ENCODE assay signal across 10 cellular contexts in genomic region chr12:50533203-50533584, GRCh38. TPM values are rescaled to one million over a fixed set of nuclear protein-coding genes. Genes with fewer than 3 reads are reported as not detected.
A peak's percentile ranks its signal among the peaks of the same experiment; 100 is the strongest.
DNase-seq lines count a peak whose midpoint lies in the region; ATAC-seq, FAIRE-seq and TF ChIP-seq lines count a peak whose summit lies in the region.
"Had no signal": no experiment of that assay in that cellular context is flagged by ENCODE, and none has a peak within 500 bp of the region (broad histone marks: within the 10 kb centered on the region; RNA-seq: fewer than 3 reads in every experiment).

No MANE protein-coding gene starts in this region.

- H3K27ac Mint-ChIP-seq in MCF 10A (ENCODE audit: low read depth, unreplicated experiment) = no peak overlapping the region
- H3K27ac Mint-ChIP-seq in activated CD8-positive, alpha-beta T cell treated with anti-CD3 and anti-CD28 coated beads, Interleukin-2, amount 10 ng/mL, durations not matched to agents 7 days and 5 days = no peak overlapping the region
- no peak overlapping the region for H3K27ac Mint-ChIP-seq in activated CD4-positive, alpha-beta memory T cell treated with anti-CD3 and anti-CD28 coated beads for 36 hours

- TF ChIP-seq CTCF in breast epithelium (IDR thresholded peaks at IDR 0.05) (no peak), MCF 10A (IDR thresholded peaks at IDR 0.05; ENCODE audit: unreplicated experiment) (no peak), HepG2 (CRISPR knock-in tag; IDR thresholded peaks at IDR 0.05) (no peak), upper lobe of left lung (IDR thresholded peaks at IDR 0.05) (no peak)

- ATAC-seq in activated CD8-positive, alpha-beta T cell treated with anti-CD3 and anti-CD28 coated beads, Interleukin-2, amount 10 ng/mL, durations not matched to agents 7 days and 5 days = peak; percentile 20
- no peak for ATAC-seq in HepG2
- no peak for ATAC-seq in upper lobe of left lung (ENCODE audit: low FRiP score in 2 of 2)

- in situ Hi-C loops in HepG2 (cut with HindIII; ENCODE audit: extremely low pct_ligation_motif_present, low pct_unique_long_range_greater_than_20kb) = no loop called here

- no peaks in the 10 kb centered on the region for H4K20me1 ChIP-seq in HepG2 (ENCODE audit: insufficient read depth, low read length)

- H3K9ac ChIP-seq in HepG2 (ENCODE audit: insufficient read depth, low read depth, low read length) = peak overlapping the region; percentile 31; the same call in 1 of the 2 replicates

- 81% methylated on average over 2 of the region's 2 CpGs for WGBS in HepG2 (ENCODE audit: low lambda C conversion rate)
- 68% methylated on average over 2 of the region's 2 CpGs for WGBS in upper lobe of left lung, 2 donors

- no peak for TF ChIP-seq RAD21 in HepG2 (CRISPR knock-in tag; IDR thresholded peaks at IDR 0.05)

- CTCF ChIA-PET in MCF 10A (lab: Yijun Ruan, JAX) = interaction anchor here (0.6 to 0.7 kb wide), 3 partner anchors 49 to 1278 kb away, joined by 3 to 5 read pairs (median 3); no protein-coding TSS in a partner anchor
- CTCF ChIA-PET in activated CD8-positive, alpha-beta T cell treated with anti-CD3 and anti-CD28 coated beads, Interleukin-2, amount 10 ng/mL, durations not matched to agents 7 days and 5 days (lab: Charles Lee) = interaction anchor here (1.0 to 2.9 kb wide), 5 partner anchors 9 to 28 kb away, joined by 4 to 17 read pairs (median 9); partner anchors contain the start of gene DIP2B
- CTCF ChIA-PET in HepG2 (lab: Yijun Ruan, JAX; ENCODE audit: low intra/inter-chr PET ratio, low total read pairs) = no interaction called here
- CTCF ChIA-PET in activated CD4-positive, alpha-beta memory T cell treated with anti-CD3 and anti-CD28 coated beads for 36 hours (lab: Charles Lee) = interaction anchor here (0.7 to 2.5 kb wide), 5 partner anchors 9 to 105 kb away, joined by 3 to 8 read pairs (median 5); partner anchors contain the start of gene DIP2B

- no peaks in the 10 kb centered on the region for H3K36me3 Mint-ChIP-seq in MCF 10A (ENCODE audit: insufficient read depth, unreplicated experiment)
- peaks cover 11% of the 10 kb centered on the region for H3K36me3 Mint-ChIP-seq in activated CD8-positive, alpha-beta T cell treated with anti-CD3 and anti-CD28 coated beads, Interleukin-2, amount 10 ng/mL, durations not matched to agents 7 days and 5 days (ENCODE audit: low read depth)
- H3K36me3 Mint-ChIP-seq in activated CD4-positive, alpha-beta memory T cell treated with anti-CD3 and anti-CD28 coated beads for 36 hours = no peaks in the 10 kb centered on the region

- H3K36me3 ChIP-seq in breast epithelium = no peaks in the 10 kb centered on the region
- H3K36me3 ChIP-seq in HepG2 (replicated peaks in 1 of 2; ENCODE audit: control insufficient read depth in 1 of 2, insufficient read depth in 2 of 2, low read length in 2 of 2) = peaks cover 0 to 1% of the 10 kb centered on the region in 2 experiments; a peak in 1 of 5 replicates
- H3K36me3 ChIP-seq in upper lobe of left lung = no peaks in the 10 kb centered on the region

- POLR2A ChIA-PET in MCF 10A (lab: Yijun Ruan, JAX) = interaction anchor here (0.8 to 2.8 kb wide), 10 partner anchors 9 to 110 kb away, joined by 3 to 27 read pairs (median 5); no protein-coding TSS in a partner anchor
- POLR2A ChIA-PET in activated CD8-positive, alpha-beta T cell treated with anti-CD3 and anti-CD28 coated beads, Interleukin-2, amount 10 ng/mL, durations not matched to agents 7 days and 5 days (lab: Charles Lee) = interaction anchor here (0.7 to 3.4 kb wide), 6 partner anchors 9 to 386 kb away, joined by 3 to 29 read pairs (median 4); partner anchors contain the start of gene DIP2B
- POLR2A ChIA-PET in HepG2 (lab: Yijun Ruan, JAX) = interaction anchor here (1.2 to 2.3 kb wide), 3 partner anchors 9 to 24 kb away, joined by 3 to 17 read pairs (median 6); no protein-coding TSS in a partner anchor
- POLR2A ChIA-PET in activated CD4-positive, alpha-beta memory T cell treated with anti-CD3 and anti-CD28 coated beads for 36 hours (lab: Charles Lee) = interaction anchor here (1.0 to 2.2 kb wide), 7 partner anchors 10 to 28 kb away, joined by 3 to 19 read pairs (median 7); partner anchors contain the start of gene DIP2B

- FAIRE-seq in HepG2 (lab: Jason Lieb, UNC) = no peak
- FAIRE-seq: urothelium cell line had no signal

- no peaks in the 10 kb centered on the region for H3K9me3 Mint-ChIP-seq in MCF 10A (ENCODE audit: unreplicated experiment)
- H3K9me3 Mint-ChIP-seq in activated CD8-positive, alpha-beta T cell treated with anti-CD3 and anti-CD28 coated beads, Interleukin-2, amount 10 ng/mL, durations not matched to agents 7 days and 5 days (ENCODE audit: insufficient read depth) = no peaks in the 10 kb centered on the region
- H3K9me3 Mint-ChIP-seq in activated CD4-positive, alpha-beta memory T cell treated with anti-CD3 and anti-CD28 coated beads for 36 hours = no peaks in the 10 kb centered on the region

- intact Hi-C loops in breast epithelium (cut with DNase I; ENCODE audit: low total_unique reads) (no loop called here), MCF 10A (cut with micrococcal nuclease) (loop anchor here (2.0 kb wide), 1 partner anchor 28 kb away; the partner anchor contains the start of gene DIP2B), HepG2 (cut with micrococcal nuclease; ENCODE audit: unreplicated experiment) (loop anchor here (2.0 kb wide), 1 partner anchor 14 kb away; no protein-coding TSS in a partner anchor)
- intact Hi-C loops in activated CD4-positive, alpha-beta memory T cell treated with anti-CD3 and anti-CD28 coated beads for 36 hours (cut with micrococcal nuclease) = loop anchor here (5.0 kb wide), 4 partner anchors 64 to 781 kb away; no protein-coding TSS in a partner anchor

- no peaks in the 10 kb centered on the region for H3K27me3 Mint-ChIP-seq in MCF 10A (ENCODE audit: insufficient read depth, unreplicated experiment)
- H3K27me3 Mint-ChIP-seq in activated CD8-positive, alpha-beta T cell treated with anti-CD3 and anti-CD28 coated beads, Interleukin-2, amount 10 ng/mL, durations not matched to agents 7 days and 5 days (ENCODE audit: low read depth) = no peaks in the 10 kb centered on the region
- H3K27me3 Mint-ChIP-seq in activated CD4-positive, alpha-beta memory T cell treated with anti-CD3 and anti-CD28 coated beads for 36 hours = no peaks in the 10 kb centered on the region

- BruUV-seq in MCF 10A (replicated peaks; lab: Mats Ljungman, UMichigan) (no TSS peak), HepG2 (replicated peaks; lab: Mats Ljungman, UMichigan) (TSS peak; percentile 12)

- H3K79me2 ChIP-seq in HepG2 (ENCODE audit: insufficient read depth, low read length) = peaks cover 89% of the 10 kb centered on the region

- H3K9me3 ChIP-seq in breast epithelium = no peaks in the 10 kb centered on the region
- H3K9me3 ChIP-seq in HepG2 (ENCODE audit: low read length) = no peaks in the 10 kb centered on the region
- no peaks in the 10 kb centered on the region for H3K9me3 ChIP-seq in upper lobe of left lung

- H3K4me1 Mint-ChIP-seq in MCF 10A (ENCODE audit: insufficient read depth, unreplicated experiment) = peaks cover 13% of the 10 kb centered on the region
- H3K4me1 Mint-ChIP-seq in activated CD8-positive, alpha-beta T cell treated with anti-CD3 and anti-CD28 coated beads, Interleukin-2, amount 10 ng/mL, durations not matched to agents 7 days and 5 days (ENCODE audit: low read depth) = peaks cover 30% of the 10 kb centered on the region
- H3K4me1 Mint-ChIP-seq in activated CD4-positive, alpha-beta memory T cell treated with anti-CD3 and anti-CD28 coated beads for 36 hours (ENCODE audit: low read depth) = peaks cover 38% of the 10 kb centered on the region

- no peak overlapping the region for H3K4me2 ChIP-seq in HepG2 (ENCODE audit: low read depth, low read length)

- TF ChIP-seq POLR2A in breast epithelium (IDR thresholded peaks at IDR 0.05) = no peak
- TF ChIP-seq POLR2A in HepG2 (IDR thresholded peaks at IDR 0.05; ENCODE audit: insufficient read depth in 1 of 2, low read depth in 2 of 2, low read length in 2 of 2) = no peak
- no peak for TF ChIP-seq POLR2A in upper lobe of left lung (IDR thresholded peaks at IDR 0.05)

- H3K27me3 ChIP-seq in breast epithelium = no peaks in the 10 kb centered on the region
- H3K27me3 ChIP-seq in HepG2 (ENCODE audit: control insufficient read depth in 1 of 2, insufficient read depth in 2 of 2, low read length in 2 of 2) = no peaks in the 10 kb centered on the region
- H3K27me3 ChIP-seq in upper lobe of left lung = no peaks in the 10 kb centered on the region

- H3K4me3 Mint-ChIP-seq in MCF 10A (ENCODE audit: unreplicated experiment) = no peak overlapping the region
- H3K4me3 Mint-ChIP-seq in activated CD8-positive, alpha-beta T cell treated with anti-CD3 and anti-CD28 coated beads, Interleukin-2, amount 10 ng/mL, durations not matched to agents 7 days and 5 days = no peak overlapping the region
- H3K4me3 Mint-ChIP-seq in activated CD4-positive, alpha-beta memory T cell treated with anti-CD3 and anti-CD28 coated beads for 36 hours = no peak overlapping the region

- H2AFZ ChIP-seq in HepG2 (ENCODE audit: low read length) = no peak overlapping the region

- TF ChIP-seq EP300 in HepG2 (IDR thresholded peaks at IDR 0.05; ENCODE audit: low read depth in 2 of 2, low read length in 2 of 2) (no peak), HepG2 (CRISPR knock-in tag; IDR thresholded peaks at IDR 0.05; ENCODE audit: borderline replicate concordance) (no peak), upper lobe of left lung (IDR thresholded peaks at IDR 0.05) (no peak)

- H3K27ac ChIP-seq in breast epithelium (peak overlapping the region; percentile 74 to 88), HepG2 (ENCODE audit: extremely low read length, insufficient read depth, low read length) (peak overlapping the region; percentile 88), upper lobe of left lung (peak overlapping the region; percentile 17 to 63 (median 55))

- H3K4me3 ChIP-seq in breast epithelium = no peak overlapping the region
- no peak overlapping the region for H3K4me3 ChIP-seq in HepG2 (replicated peaks in 1 of 3; ENCODE audit: insufficient read depth in 1 of 3, low read depth in 2 of 3, low read length in 3 of 3)
- no peak overlapping the region for H3K4me3 ChIP-seq in upper lobe of left lung

- DNase-seq in breast epithelium (ENCODE audit: low spot score in 2 of 2) (no peak), MCF 10A (ENCODE audit: unreplicated experiment) (no peak), HepG2 (ENCODE audit: low spot score) (no peak), upper lobe of left lung (no peak), mucosa of gallbladder (ENCODE audit: low spot score) (no peak), anterior cingulate cortex (lab: John Stamatoyannopoulos, UW) (no peak)
- DNase-seq in activated CD8-positive, alpha-beta T cell treated with anti-CD3 and anti-CD28 coated beads, Interleukin-2, amount 10 ng/mL, durations not matched to agents 7 days and 5 days = no peak
- DNase-seq in activated CD4-positive, alpha-beta memory T cell treated with anti-CD3 and anti-CD28 coated beads for 36 hours = no peak
- DNase-seq: glutamatergic neuron had no signal

- peaks cover 0 to 3% of the 10 kb centered on the region in 2 donors for H3K4me1 ChIP-seq in breast epithelium
- peaks cover 92% of the 10 kb centered on the region for H3K4me1 ChIP-seq in HepG2 (ENCODE audit: insufficient read depth, low read length)
- peaks cover 19 to 38% (median 29%) of the 10 kb centered on the region in 4 donors for H3K4me1 ChIP-seq in upper lobe of left lung

RNA-seq across cellular contexts. Expression of gene DIP2B, which starts 28.4 kb away (rescaled TPM):
- total RNA-seq in breast epithelium (10 to 100 TPM; 26.6 to 44.8 (median 33.4) TPM), MCF 10A (2022) (18.8 and 19.0 TPM in 2 replicates), HepG2 (2016; rRNA removed; fragmentation: Illumina TruSeq; extraction: Trizol) (35.8 and 52.4 TPM in 2 replicates), upper lobe of left lung (10 to 100 TPM; 26.1 to 54.5 (median 29.4) TPM), mucosa of gallbladder (23.1 TPM)
- total RNA-seq in activated CD8-positive, alpha-beta T cell treated with anti-CD3 and anti-CD28 coated beads, Interleukin-2, amount 10 ng/mL, durations not matched to agents 7 days and 5 days = 10 to 100 TPM; 18.8 to 21.8 TPM
- 7.9 and 8.0 TPM in 2 replicates for total RNA-seq in HepG2 (2016; cell fraction: cytosol; rRNA removed; fragmentation: Illumina TruSeq; extraction: Trizol; ENCODE audit: low read depth)
- total RNA-seq in HepG2 (2016; cell fraction: insoluble cytoplasmic fraction; rRNA removed; fragmentation: Illumina TruSeq; extraction: Trizol) = 36.4 and 48.2 TPM in 2 replicates
- 13.9 and 15.2 TPM in 2 replicates for total RNA-seq in HepG2 (2016; cell fraction: membrane; rRNA removed; fragmentation: Illumina TruSeq; extraction: Trizol)
- 36.6 and 40.2 TPM in 2 replicates for total RNA-seq in HepG2 (2016; cell fraction: nucleus; rRNA removed; fragmentation: Illumina TruSeq; extraction: Trizol)
- 28.6 and 32.1 TPM in 2 replicates for polyA plus RNA-seq in HepG2 (2011; rRNA removed)
- 23.1 and 27.1 TPM in 2 replicates for polyA plus RNA-seq in HepG2 (2011; cell fraction: cytosol; rRNA removed)
- 29.8 and 33.8 TPM in 2 replicates for polyA plus RNA-seq in HepG2 (2011; cell fraction: nucleus; rRNA removed)
- polyA plus RNA-seq in HepG2 (2012) = 19.5 and 22.8 TPM in 2 replicates
- polyA plus RNA-seq in HepG2 (2016; cell fraction: cytosol; fragmentation: Illumina TruSeq; extraction: Trizol; ENCODE audit: low read depth) = 0.80 and 0.85 TPM in 2 replicates
- polyA plus RNA-seq in HepG2 (2016; cell fraction: insoluble cytoplasmic fraction; fragmentation: Illumina TruSeq; extraction: Trizol; ENCODE audit: low read depth) = 29.6 and 31.2 TPM in 2 replicates
- 2.8 and 3.7 TPM in 2 replicates for polyA plus RNA-seq in HepG2 (2016; cell fraction: membrane; fragmentation: Illumina TruSeq; extraction: Trizol; ENCODE audit: low read depth)
- polyA plus RNA-seq in HepG2 (2016; cell fraction: nucleus; fragmentation: Illumina TruSeq; extraction: Trizol; ENCODE audit: insufficient read depth, low read depth) = 29.3 and 32.4 TPM in 2 replicates
- 63.8 and 156 TPM in 2 replicates for polyA minus RNA-seq in HepG2 (2011; rRNA and poly(A)+ RNA removed; ENCODE audit: low replicate concordance)
- 51.0 and 54.1 TPM in 2 replicates for polyA minus RNA-seq in HepG2 (2011; cell fraction: cytosol; rRNA and poly(A)+ RNA removed)
- polyA minus RNA-seq in HepG2 (2011; cell fraction: nucleus; rRNA and poly(A)+ RNA removed) = 58.8 and 79.2 TPM in 2 replicates
- total RNA-seq in activated CD4-positive, alpha-beta memory T cell treated with anti-CD3 and anti-CD28 coated beads for 36 hours = 10 to 100 TPM; 23.3 to 23.7 TPM
